ENCODE assay signal across 24 cellular contexts in the genomic region with DNA sequence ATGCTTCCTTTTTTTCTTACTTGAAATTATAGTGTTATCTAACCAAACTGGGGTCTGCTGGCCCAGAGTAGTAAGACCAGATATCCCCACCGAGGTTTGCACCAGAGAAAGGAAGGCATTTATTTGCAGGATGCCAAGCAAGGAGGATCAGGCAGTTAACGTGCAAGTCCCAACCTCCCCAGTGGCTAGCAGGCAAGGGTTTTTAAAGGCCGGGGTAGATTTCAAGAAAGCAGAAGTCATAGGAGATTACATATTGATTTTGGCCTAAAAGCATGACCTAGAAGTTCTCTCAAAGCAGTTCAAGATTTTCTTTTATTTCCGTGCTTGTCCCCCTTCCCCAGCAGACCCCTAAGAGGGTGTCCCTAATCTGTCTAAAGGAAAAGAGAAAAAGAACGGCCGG. TPM values are rescaled to one million over a fixed set of nuclear protein-coding genes. Genes with fewer than 3 reads are reported as not detected.
"Had no signal": no experiment of that assay in that cellular context is flagged by ENCODE, and none has a peak within 500 bp of the region (broad histone marks: within the 10 kb centered on the region; RNA-seq: fewer than 3 reads in every experiment).

No MANE protein-coding gene starts in this region.

- H3K4me3 Mint-ChIP-seq: activated naive CD4-positive, alpha-beta T cell treated with anti-CD3 and anti-CD28 coated beads, Interleukin-2, amount 10 ng/mL, durations not matched to agents 7 days and 5 days; central memory CD8-positive, alpha-beta T cell; natural killer cell treated with Interleukin-12 subunit alpha and Interleukin-12 subunit beta and Interleukin-15 and Interleukin-18, amount 100 ng/mL, for 72 hours; stimulated activated naive B cell treated with anti-CD40 and anti-IgM and Interleukin-4, amounts not matched to agents 10 μg/mL and 1 μg/mL and 100 μg/mL, for 72 hours had no signal

- H3K4me1 Mint-ChIP-seq: activated naive CD4-positive, alpha-beta T cell treated with anti-CD3 and anti-CD28 coated beads, Interleukin-2, amount 10 ng/mL, durations not matched to agents 7 days and 5 days; central memory CD8-positive, alpha-beta T cell; stimulated activated naive B cell treated with anti-CD40 and anti-IgM and Interleukin-4, amounts not matched to agents 10 μg/mL and 1 μg/mL and 100 μg/mL, for 72 hours had no signal

- FAIRE-seq: endometrium, keratinocyte had no signal

- H3K36me3 ChIP-seq: brain microvascular endothelial cell, lower lobe of right lung, spleen, thoracic aorta, upper lobe of left lung had no signal

- H3K27me3 ChIP-seq: brain microvascular endothelial cell, spleen, upper lobe of left lung had no signal

- DNase-seq: activated CD4-positive, alpha-beta T cell treated with anti-CD3 and anti-CD28 coated beads, Interleukin-2, amount 50 U/mL, for 1 hour; activated CD8-positive, alpha-beta memory T cell treated with anti-CD3 and anti-CD28 coated beads for 24 hours; activated CD8-positive, alpha-beta memory T cell treated with anti-CD3 and anti-CD28 coated beads, Interleukin-2, amount 50 U/mL, for 48 hours; activated effector memory CD4-positive, alpha-beta T cell treated with Interleukin-2 at 50 U/mL for 16 hours; activated naive CD4-positive, alpha-beta T cell treated with anti-CD3 and anti-CD28 coated beads, Interleukin-2, amount 10 ng/mL, durations not matched to agents 7 days and 5 days; activated T-cell treated with anti-CD3 and anti-CD28 coated beads, Interleukin-2, amount 50 U/mL, for 48 hours; aorta; brain microvascular endothelial cell; erythroblast; foreskin melanocyte; glutamatergic neuron; hypothalamus; lower lobe of right lung; spleen; stimulated activated naive B cell treated with anti-CD40 and anti-IgM and Interleukin-4, amounts not matched to agents 10 μg/mL and 1 μg/mL and 100 μg/mL, for 72 hours; upper lobe of left lung had no signal

- H3K9me3 ChIP-seq: lower lobe of right lung, spleen, thoracic aorta, upper lobe of left lung had no signal

- H3K9me3 Mint-ChIP-seq: activated naive CD4-positive, alpha-beta T cell treated with anti-CD3 and anti-CD28 coated beads, Interleukin-2, amount 10 ng/mL, durations not matched to agents 7 days and 5 days; central memory CD8-positive, alpha-beta T cell; natural killer cell treated with Interleukin-12 subunit alpha and Interleukin-12 subunit beta and Interleukin-15 and Interleukin-18, amount 100 ng/mL, for 72 hours; stimulated activated naive B cell treated with anti-CD40 and anti-IgM and Interleukin-4, amounts not matched to agents 10 μg/mL and 1 μg/mL and 100 μg/mL, for 72 hours had no signal

- H3K4me3 ChIP-seq: coronary artery, lower lobe of right lung, upper lobe of left lung had no signal

- H3K27ac ChIP-seq: brain microvascular endothelial cell, coronary artery, lower lobe of right lung, spleen, thoracic aorta, upper lobe of left lung had no signal

- H3K36me3 Mint-ChIP-seq: activated naive CD4-positive, alpha-beta T cell treated with anti-CD3 and anti-CD28 coated beads, Interleukin-2, amount 10 ng/mL, durations not matched to agents 7 days and 5 days; natural killer cell treated with Interleukin-12 subunit alpha and Interleukin-12 subunit beta and Interleukin-15 and Interleukin-18, amount 100 ng/mL, for 72 hours; stimulated activated naive B cell treated with anti-CD40 and anti-IgM and Interleukin-4, amounts not matched to agents 10 μg/mL and 1 μg/mL and 100 μg/mL, for 72 hours had no signal

- H3K27me3 Mint-ChIP-seq: activated naive CD4-positive, alpha-beta T cell treated with anti-CD3 and anti-CD28 coated beads, Interleukin-2, amount 10 ng/mL, durations not matched to agents 7 days and 5 days; central memory CD8-positive, alpha-beta T cell; natural killer cell treated with Interleukin-12 subunit alpha and Interleukin-12 subunit beta and Interleukin-15 and Interleukin-18, amount 100 ng/mL, for 72 hours; stimulated activated naive B cell treated with anti-CD40 and anti-IgM and Interleukin-4, amounts not matched to agents 10 μg/mL and 1 μg/mL and 100 μg/mL, for 72 hours had no signal

- ATAC-seq: activated CD4-positive, CD25-positive, alpha-beta regulatory T cell treated with anti-CD3 and anti-CD28 coated beads, Interleukin-2, amount 50 U/mL, for 24 hours; natural killer cell treated with Interleukin-12 subunit alpha and Interleukin-12 subunit beta and Interleukin-15 and Interleukin-18, amount 100 ng/mL, for 72 hours; stimulated activated naive B cell treated with anti-CD40 and anti-IgM and Interleukin-4, amounts not matched to agents 10 μg/mL and 1 μg/mL and 100 μg/mL, for 72 hours had no signal

- H3K4me1 ChIP-seq: lower lobe of right lung, spleen, upper lobe of left lung had no signal

- H3K27ac Mint-ChIP-seq: activated naive CD4-positive, alpha-beta T cell treated with anti-CD3 and anti-CD28 coated beads, Interleukin-2, amount 10 ng/mL, durations not matched to agents 7 days and 5 days; natural killer cell treated with Interleukin-12 subunit alpha and Interleukin-12 subunit beta and Interleukin-15 and Interleukin-18, amount 100 ng/mL, for 72 hours; stimulated activated naive B cell treated with anti-CD40 and anti-IgM and Interleukin-4, amounts not matched to agents 10 μg/mL and 1 μg/mL and 100 μg/mL, for 72 hours had no signal

RNA-seq across cellular contexts. Expression of gene STRIT1, which starts 32.8 kb away (rescaled TPM):
- total RNA-seq: aorta; lower lobe of right lung; natural killer cell treated with Interleukin-12 subunit alpha and Interleukin-12 subunit beta and Interleukin-15 and Interleukin-18, amount 100 ng/mL, for 72 hours; renal cortical epithelial cell; spleen; thoracic aorta had no signal
- polyA plus RNA-seq: keratinocyte had no signal
